ENCODE assay signal across 8 cellular contexts in the genomic region with DNA sequence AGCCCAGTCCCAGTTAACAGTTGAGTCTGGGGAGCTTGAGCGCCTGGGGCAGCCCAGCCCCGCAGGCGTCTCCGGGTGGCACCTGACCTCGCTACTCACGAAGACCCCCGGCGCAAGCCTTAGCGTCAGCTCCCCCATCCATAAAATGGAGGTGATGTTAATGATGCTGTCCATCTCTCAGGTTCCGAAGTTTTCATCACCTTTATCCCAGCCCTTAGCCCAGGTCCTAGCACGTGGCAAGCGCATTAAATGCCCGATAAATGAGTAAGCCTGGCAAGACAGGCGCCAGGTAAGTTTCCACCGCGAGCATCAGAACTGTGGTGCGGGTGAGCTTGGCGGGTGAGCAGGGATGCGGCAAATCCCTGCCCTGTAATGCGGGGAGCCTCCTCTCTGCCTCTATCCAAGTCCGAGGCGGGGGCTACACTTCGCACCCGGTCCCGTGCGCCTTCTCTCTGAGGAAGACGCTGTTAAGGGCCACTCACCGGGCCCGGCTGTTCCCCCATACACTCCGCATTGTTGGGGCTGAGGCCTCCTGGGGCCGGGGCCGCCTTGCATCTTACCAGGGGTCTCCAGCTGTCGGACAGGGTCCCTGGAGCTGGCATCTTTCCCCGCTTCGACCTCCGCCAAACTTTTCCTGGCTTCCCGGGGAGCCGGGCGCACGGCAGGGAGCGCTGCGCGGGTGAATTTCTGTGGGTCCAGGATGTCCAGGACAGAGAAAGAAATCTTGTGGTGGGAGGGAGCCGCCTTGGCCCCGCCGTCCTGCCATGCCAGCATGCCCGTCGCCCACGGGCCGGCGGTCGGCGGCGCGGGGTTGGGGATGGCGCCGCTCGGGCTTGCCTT. TPM values are rescaled to one million over a fixed set of nuclear protein-coding genes. Genes with fewer than 3 reads are reported as not detected.
A peak's percentile ranks its signal among the peaks of the same experiment; 100 is the strongest.
DNase-seq lines count a peak whose midpoint lies in the region; ATAC-seq and TF ChIP-seq lines count a peak whose summit lies in the region.

No MANE protein-coding gene starts in this region.

- peaks cover 89% of the 10 kb centered on the region for H3K27me3 Mint-ChIP-seq in activated CD8-positive, alpha-beta memory T cell treated with anti-CD3 and anti-CD28 coated beads, Interleukin-2, amount 10 ng/mL, durations not matched to agents 7 days and 5 days
- peaks cover 67% of the 10 kb centered on the region for H3K27me3 Mint-ChIP-seq in activated B cell treated with CpG ODN at 0.5 μM for 24 hours
- peaks cover 78% of the 10 kb centered on the region for H3K27me3 Mint-ChIP-seq in stimulated activated memory B cell treated with anti-CD40 and anti-IgM and Interleukin-4, amounts not matched to agents 10 μg/mL and 1 μg/mL and 100 μg/mL, for 72 hours

- peak; percentile 20 for ATAC-seq in activated CD8-positive, alpha-beta memory T cell treated with anti-CD3 and anti-CD28 coated beads, Interleukin-2, amount 10 ng/mL, durations not matched to agents 7 days and 5 days
- ATAC-seq in activated B cell treated with CpG ODN at 0.5 μM for 24 hours (ENCODE audit: low read depth) (no peak), HG03175 (IDR thresholded peaks at IDR 0.05; ENCODE audit: unreplicated experiment) (no peak), upper lobe of right lung (no peak)
- no peak for ATAC-seq in stimulated activated memory B cell treated with anti-CD40 and anti-IgM and Interleukin-4, amounts not matched to agents 10 μg/mL and 1 μg/mL and 100 μg/mL, for 72 hours

- H3K36me3 ChIP-seq in iPS-20b (ENCODE audit: insufficient read depth, low read depth, low read length) (0 out of 2 replicates have a peak, but pooled peaks cover 8% of the 10 kb centered on the region), upper lobe of right lung (no peaks in the 10 kb centered on the region)

- CTCF ChIA-PET in activated CD8-positive, alpha-beta memory T cell treated with anti-CD3 and anti-CD28 coated beads, Interleukin-2, amount 10 ng/mL, durations not matched to agents 7 days and 5 days (lab: Charles Lee) = interaction anchor here (0.6 to 1.4 kb wide), 2 partner anchors 17 to 1947 kb away, joined by 3 read pairs; no protein-coding TSS in a partner anchor
- CTCF ChIA-PET in activated B cell treated with CpG ODN at 0.5 μM for 24 hours (lab: Charles Lee) = no interaction called here

- no peaks in the 10 kb centered on the region for H3K9me3 Mint-ChIP-seq in activated CD8-positive, alpha-beta memory T cell treated with anti-CD3 and anti-CD28 coated beads, Interleukin-2, amount 10 ng/mL, durations not matched to agents 7 days and 5 days (ENCODE audit: low read depth)
- H3K9me3 Mint-ChIP-seq in activated B cell treated with CpG ODN at 0.5 μM for 24 hours = no peaks in the 10 kb centered on the region
- no peaks in the 10 kb centered on the region for H3K9me3 Mint-ChIP-seq in stimulated activated memory B cell treated with anti-CD40 and anti-IgM and Interleukin-4, amounts not matched to agents 10 μg/mL and 1 μg/mL and 100 μg/mL, for 72 hours

- peaks cover 33% of the 10 kb centered on the region; the same call in 1 of the 2 replicates for H3K4me1 ChIP-seq in iPS-20b (ENCODE audit: insufficient read depth, low read length)
- H3K4me1 ChIP-seq in upper lobe of right lung = peaks cover 10% of the 10 kb centered on the region

- H3K4me3 ChIP-seq in iPS-20b (ENCODE audit: low read length) (peak overlapping the region; percentile 66), upper lobe of right lung (no peak overlapping the region)

- TF ChIP-seq CTCF in activated B cell treated with CpG ODN at 0.5 μM for 24 hours (IDR thresholded peaks at IDR 0.05) (no peak), upper lobe of right lung (IDR thresholded peaks at IDR 0.05) (no peak)

- H3K9me3 ChIP-seq in iPS-20b (ENCODE audit: insufficient read depth, low read depth, low read length) (no peaks in the 10 kb centered on the region), upper lobe of right lung (no peaks in the 10 kb centered on the region)

- H3K27ac ChIP-seq in iPS-20b (ENCODE audit: low read length) (no peak overlapping the region), upper lobe of right lung (no peak overlapping the region)

- H3K27me3 ChIP-seq in iPS-20b (ENCODE audit: insufficient read depth, low read length) (peaks cover 90% of the 10 kb centered on the region), upper lobe of right lung (peaks cover 86% of the 10 kb centered on the region)

- H3K9ac ChIP-seq in iPS-20b (ENCODE audit: low read depth, low read length) = peak overlapping the region; percentile 61; the same call in 1 of the 2 replicates

- H3K36me3 Mint-ChIP-seq in activated CD8-positive, alpha-beta memory T cell treated with anti-CD3 and anti-CD28 coated beads, Interleukin-2, amount 10 ng/mL, durations not matched to agents 7 days and 5 days = no peaks in the 10 kb centered on the region
- H3K36me3 Mint-ChIP-seq in activated B cell treated with CpG ODN at 0.5 μM for 24 hours (ENCODE audit: low read depth) = no peaks in the 10 kb centered on the region
- H3K36me3 Mint-ChIP-seq in stimulated activated memory B cell treated with anti-CD40 and anti-IgM and Interleukin-4, amounts not matched to agents 10 μg/mL and 1 μg/mL and 100 μg/mL, for 72 hours = no peaks in the 10 kb centered on the region

- H3K4me3 Mint-ChIP-seq in activated CD8-positive, alpha-beta memory T cell treated with anti-CD3 and anti-CD28 coated beads, Interleukin-2, amount 10 ng/mL, durations not matched to agents 7 days and 5 days = peak overlapping the region; percentile 9
- H3K4me3 Mint-ChIP-seq in activated B cell treated with CpG ODN at 0.5 μM for 24 hours = peak overlapping the region; percentile 33
- H3K4me3 Mint-ChIP-seq in stimulated activated memory B cell treated with anti-CD40 and anti-IgM and Interleukin-4, amounts not matched to agents 10 μg/mL and 1 μg/mL and 100 μg/mL, for 72 hours = peak overlapping the region; percentile 38

- no peak overlapping the region for H3K27ac Mint-ChIP-seq in activated CD8-positive, alpha-beta memory T cell treated with anti-CD3 and anti-CD28 coated beads, Interleukin-2, amount 10 ng/mL, durations not matched to agents 7 days and 5 days
- H3K27ac Mint-ChIP-seq in activated B cell treated with CpG ODN at 0.5 μM for 24 hours = no peak overlapping the region
- no peak overlapping the region for H3K27ac Mint-ChIP-seq in stimulated activated memory B cell treated with anti-CD40 and anti-IgM and Interleukin-4, amounts not matched to agents 10 μg/mL and 1 μg/mL and 100 μg/mL, for 72 hours

- POLR2A ChIA-PET in activated B cell treated with CpG ODN at 0.5 μM for 24 hours (lab: Charles Lee) = interaction anchor here (2.1 kb wide), 1 partner anchor 12 kb away, joined by 8 read pairs; the partner anchor contains the start of gene LHPP

- DNase-seq in activated CD8-positive, alpha-beta memory T cell treated with anti-CD3 and anti-CD28 coated beads, Interleukin-2, amount 10 ng/mL, durations not matched to agents 7 days and 5 days = no peak
- DNase-seq in activated CD8-positive, alpha-beta memory T cell treated with anti-CD3 and anti-CD28 coated beads, Interleukin-2, amount 50 U/mL, for 48 hours = no peak
- DNase-seq in activated B cell treated with CpG ODN at 0.5 μM for 24 hours (no peak), NCI-H510A (lab: John Stamatoyannopoulos, UW) (no peak), upper lobe of right lung (no peak)

- H3K4me1 Mint-ChIP-seq in activated CD8-positive, alpha-beta memory T cell treated with anti-CD3 and anti-CD28 coated beads, Interleukin-2, amount 10 ng/mL, durations not matched to agents 7 days and 5 days = peaks cover 16% of the 10 kb centered on the region
- peaks cover 33% of the 10 kb centered on the region for H3K4me1 Mint-ChIP-seq in activated B cell treated with CpG ODN at 0.5 μM for 24 hours
- peaks cover 32% of the 10 kb centered on the region for H3K4me1 Mint-ChIP-seq in stimulated activated memory B cell treated with anti-CD40 and anti-IgM and Interleukin-4, amounts not matched to agents 10 μg/mL and 1 μg/mL and 100 μg/mL, for 72 hours

- intact Hi-C loops in activated B cell treated with CpG ODN at 0.5 μM for 24 hours (cut with micrococcal nuclease) = loop anchor here (10.0 kb wide), 1 partner anchor 1305 kb away; the partner anchor contains the start of gene HMX2
- intact Hi-C loops in upper lobe of right lung (cut with DNase I) = no loop called here

RNA-seq across cellular contexts. Expression of gene NKX1-2, which starts 0.4 kb away (rescaled TPM):
- not detected for total RNA-seq in activated CD8-positive, alpha-beta memory T cell treated with anti-CD3 and anti-CD28 coated beads, Interleukin-2, amount 10 ng/mL, durations not matched to agents 7 days and 5 days
- total RNA-seq in activated B cell treated with CpG ODN at 0.5 μM for 24 hours (not detected in 2 replicates), upper lobe of right lung (not detected)

RNA-seq across cellular contexts. Expression of gene LHPP, which starts 12.2 kb away (rescaled TPM):
- 10 to 100 TPM; 10.6 to 16.7 TPM for total RNA-seq in activated CD8-positive, alpha-beta memory T cell treated with anti-CD3 and anti-CD28 coated beads, Interleukin-2, amount 10 ng/mL, durations not matched to agents 7 days and 5 days
- total RNA-seq in activated B cell treated with CpG ODN at 0.5 μM for 24 hours (21.0 and 22.9 TPM in 2 replicates), upper lobe of right lung (16.2 TPM)

RNA-seq across cellular contexts. Expression of gene OAT, which starts 30.7 kb away (rescaled TPM):
- total RNA-seq in activated CD8-positive, alpha-beta memory T cell treated with anti-CD3 and anti-CD28 coated beads, Interleukin-2, amount 10 ng/mL, durations not matched to agents 7 days and 5 days = 10 to 100 TPM; 18.7 to 32.3 TPM
- total RNA-seq in activated B cell treated with CpG ODN at 0.5 μM for 24 hours (19.6 and 20.1 TPM in 2 replicates), upper lobe of right lung (55.2 TPM)
